Comparison of ENCODE assay signal across 8 cellular contexts in genomic region chr7:28180364-28181147, GRCh38. TPM values are rescaled to one million over a fixed set of nuclear protein-coding genes. Genes with fewer than 3 reads are reported as not detected.
DNase-seq lines count a peak whose midpoint lies in the region; ATAC-seq and TF ChIP-seq lines count a peak whose summit lies in the region.

Gene JAZF1, minus strand, starts transcription at chr7:28180795.

- H3K4me1 ChIP-seq in SJSA1 (replicated peaks) (peaks cover 28% of the 10 kb centered on the region), neutrophil (ENCODE audit: control insufficient read depth in 1 of 2, insufficient read depth in 1 of 2, low read depth in 1 of 2, low read length in 1 of 2) (peaks cover 14 to 15% of the 10 kb centered on the region in 2 experiments), thyroid gland (peaks cover 7 to 38% of the 10 kb centered on the region in 2 donors)

- H3K4me3 ChIP-seq in SJSA1 (peak within 1 kb of the TSS; percentile 70), neutrophil (ENCODE audit: low read depth in 1 of 2, low read length in 1 of 2) (peak within 1 kb of the TSS; percentile 75 to 85), thyroid gland (replicated peaks in 1 of 3) (peak within 1 kb of the TSS in 2 of 3 donors; percentile 56 to 89)

- no peak within 1 kb of the TSS for H3K27ac ChIP-seq in SJSA1
- peak within 1 kb of the TSS; percentile 73 for H3K27ac ChIP-seq in neutrophil
- peak within 1 kb of the TSS; percentile 66 to 95 (median 86) for H3K27ac ChIP-seq in thyroid gland

- no peak for TF ChIP-seq POLR2A in thyroid gland (IDR thresholded peaks at IDR 0.05)

- intact Hi-C loops in thyroid gland (cut with DNase I) = no loop called here

- peaks cover 41% of the 10 kb centered on the region for H3K4me1 Mint-ChIP-seq in activated naive CD4-positive, alpha-beta T cell treated with anti-CD3 and anti-CD28 coated beads, Interleukin-2, amount 50 U/mL, for 24 hours
- peaks cover 5% of the 10 kb centered on the region for H3K4me1 Mint-ChIP-seq in glutamatergic neuron (ENCODE audit: low read depth, unreplicated experiment)

- peak within 1 kb of the TSS; percentile 96 for H3K27ac Mint-ChIP-seq in activated naive CD4-positive, alpha-beta T cell treated with anti-CD3 and anti-CD28 coated beads, Interleukin-2, amount 50 U/mL, for 24 hours
- peak within 1 kb of the TSS; percentile 74 for H3K27ac Mint-ChIP-seq in glutamatergic neuron (ENCODE audit: unreplicated experiment)

- no peaks in the 10 kb centered on the region for H3K27me3 ChIP-seq in SJSA1 (replicated peaks)
- no peaks in the 10 kb centered on the region for H3K27me3 ChIP-seq in neutrophil
- H3K27me3 ChIP-seq in thyroid gland = no peaks in the 10 kb centered on the region

- ATAC-seq in GM19023 (IDR thresholded peaks at IDR 0.05; ENCODE audit: unreplicated experiment) = no peak

- DNase-seq in CD1c-positive myeloid dendritic cell (ENCODE audit: extremely low spot score) (peak; percentile 45), HUDEP-2 (lab: John Stamatoyannopoulos, UW; ENCODE audit: unreplicated experiment in 76 of 76) (peak in 52 of 76 experiments; percentile 6 to 77 (median 52)), SJSA1 (ENCODE audit: low read depth in 1 of 2, low spot score in 2 of 2) (peak; percentile 29 to 81), glutamatergic neuron (peak; percentile 86), thyroid gland (peak; percentile 69 to 76)

- peak within 1 kb of the TSS; percentile 93 for H3K4me3 Mint-ChIP-seq in activated naive CD4-positive, alpha-beta T cell treated with anti-CD3 and anti-CD28 coated beads, Interleukin-2, amount 50 U/mL, for 24 hours
- peak within 1 kb of the TSS; percentile 88 for H3K4me3 Mint-ChIP-seq in glutamatergic neuron (ENCODE audit: unreplicated experiment)

- peaks cover 7% of the 10 kb centered on the region; the same call in 1 of the 2 replicates for H3K36me3 ChIP-seq in SJSA1
- no peaks in the 10 kb centered on the region for H3K36me3 ChIP-seq in neutrophil
- H3K36me3 ChIP-seq in thyroid gland = no peaks in the 10 kb centered on the region

- TF ChIP-seq CTCF in glutamatergic neuron (IDR thresholded peaks at IDR 0.05; ENCODE audit: partially characterized antibody, unreplicated experiment) (no peak), neutrophil (IDR thresholded peaks at IDR 0.05) (no peak), thyroid gland (IDR thresholded peaks at IDR 0.05) (no peak)

- WGBS in thyroid gland, 2 donors = 1 to 2% methylated on average over 9 to 29 of the region's 64 CpGs

- H3K36me3 Mint-ChIP-seq in activated naive CD4-positive, alpha-beta T cell treated with anti-CD3 and anti-CD28 coated beads, Interleukin-2, amount 50 U/mL, for 24 hours = peaks cover 4% of the 10 kb centered on the region
- H3K36me3 Mint-ChIP-seq in glutamatergic neuron (ENCODE audit: unreplicated experiment) = no peaks in the 10 kb centered on the region

- no peaks in the 10 kb centered on the region for H3K27me3 Mint-ChIP-seq in activated naive CD4-positive, alpha-beta T cell treated with anti-CD3 and anti-CD28 coated beads, Interleukin-2, amount 50 U/mL, for 24 hours
- peaks cover 8% of the 10 kb centered on the region for H3K27me3 Mint-ChIP-seq in glutamatergic neuron (ENCODE audit: unreplicated experiment)

- no peaks in the 10 kb centered on the region for H3K9me3 Mint-ChIP-seq in activated naive CD4-positive, alpha-beta T cell treated with anti-CD3 and anti-CD28 coated beads, Interleukin-2, amount 50 U/mL, for 24 hours
- H3K9me3 Mint-ChIP-seq in glutamatergic neuron (ENCODE audit: unreplicated experiment) = peaks cover 9% of the 10 kb centered on the region

- H3K9me3 ChIP-seq in SJSA1 (replicated peaks) (no peaks in the 10 kb centered on the region; the same call in 1 of the 2 replicates), neutrophil (no peaks in the 10 kb centered on the region), thyroid gland (no peaks in the 10 kb centered on the region)

RNA-seq across cellular contexts. Expression of gene JAZF1, which starts in this region (rescaled TPM):
- total RNA-seq in SJSA1 (2014; rRNA removed; shearing (Covaris generic)) = 21.2 and 36.6 TPM in 2 replicates
- 14.1 TPM for total RNA-seq in glutamatergic neuron (ENCODE audit: unreplicated experiment)
- total RNA-seq in thyroid gland = 10 to 100 TPM; 12.7 to 19.2 (median 14.7) TPM
